8 cellular contexts compared by ENCODE assay signal in the genomic region with DNA sequence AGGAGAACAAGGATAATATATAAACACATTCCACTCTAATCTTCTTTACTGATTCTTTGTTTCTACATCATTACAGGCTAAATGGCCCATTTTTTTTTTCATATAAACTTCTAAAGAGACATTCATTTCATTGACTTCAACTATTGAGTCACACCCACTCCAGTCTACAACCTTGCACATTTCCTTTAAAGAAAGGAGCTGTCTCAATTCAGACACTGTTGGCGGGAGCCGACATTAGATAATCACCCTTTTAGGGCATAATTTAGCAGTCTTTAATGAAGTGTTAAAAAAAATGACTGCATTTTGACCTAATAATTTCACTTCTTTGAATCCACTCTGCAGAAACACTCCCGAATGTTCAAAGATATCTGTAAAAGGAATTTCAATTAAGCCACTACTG. TPM values are rescaled to one million over a fixed set of nuclear protein-coding genes. Genes with fewer than 3 reads are reported as not detected.
DNase-seq lines count a peak whose midpoint lies in the region; TF ChIP-seq lines count a peak whose summit lies in the region.

No MANE protein-coding gene starts in this region.

- peak overlapping the region; percentile 89 for H3K4me3 Mint-ChIP-seq in progenitor cell of endocrine pancreas (ENCODE audit: low read depth)
- no peak overlapping the region for H3K4me3 Mint-ChIP-seq in Calu3 (ENCODE audit: low read depth, unreplicated experiment)

- no peaks in the 10 kb centered on the region for H3K36me3 ChIP-seq in brain microvascular endothelial cell (replicated peaks)
- no peaks in the 10 kb centered on the region for H3K36me3 ChIP-seq in H7 (replicated peaks; ENCODE audit: control insufficient read depth, insufficient read depth, low read length)

- H3K9me3 Mint-ChIP-seq in progenitor cell of endocrine pancreas (ENCODE audit: low read depth) (peaks cover 14% of the 10 kb centered on the region), Calu3 (ENCODE audit: low read depth, unreplicated experiment) (peaks cover 5% of the 10 kb centered on the region)

- BruUV-seq in Calu3 (replicated peaks; lab: Mats Ljungman, UMichigan) = no TSS peak

- H3K4me1 Mint-ChIP-seq in progenitor cell of endocrine pancreas (ENCODE audit: low read depth) = peaks cover 26% of the 10 kb centered on the region
- no peaks in the 10 kb centered on the region for H3K4me1 Mint-ChIP-seq in Calu3 (ENCODE audit: low read depth, unreplicated experiment)

- intact Hi-C loops in Calu3 (cut with micrococcal nuclease; ENCODE audit: unreplicated experiment) = loop anchor here (1.0 to 10.0 kb wide), 2 partner anchors 80 to 151 kb away; no protein-coding TSS in a partner anchor

- H3K27me3 Mint-ChIP-seq in progenitor cell of endocrine pancreas = no peaks in the 10 kb centered on the region
- H3K27me3 Mint-ChIP-seq in Calu3 (ENCODE audit: unreplicated experiment) = no peaks in the 10 kb centered on the region

- peak overlapping the region; percentile 73 for H3K27ac Mint-ChIP-seq in progenitor cell of endocrine pancreas
- H3K27ac Mint-ChIP-seq in Calu3 (ENCODE audit: unreplicated experiment) = no peak overlapping the region

- H3K36me3 Mint-ChIP-seq in progenitor cell of endocrine pancreas (ENCODE audit: insufficient read depth) = peaks cover 7% of the 10 kb centered on the region
- H3K36me3 Mint-ChIP-seq in Calu3 (ENCODE audit: insufficient read depth, unreplicated experiment) = peaks cover 15% of the 10 kb centered on the region

- H3K4me3 ChIP-seq in brain microvascular endothelial cell (ENCODE audit: low read depth, low read length) (peak overlapping the region; percentile 67), H7 (ENCODE audit: insufficient read depth, low read depth, low read length) (no peak overlapping the region; the same call in 1 of the 2 replicates)

- DNase-seq in DMS 273 (lab: John Stamatoyannopoulos, UW; ENCODE audit: unreplicated experiment) (peak; percentile 49), DMS 273 treated with DMSO at 0.1 percent for 48 hours (lab: John Stamatoyannopoulos, UW) (no peak), NCI-H146 treated with DMSO at 0.1 percent for 48 hours (lab: John Stamatoyannopoulos, UW; ENCODE audit: unreplicated experiment) (peak; percentile 39), brain microvascular endothelial cell (no peak), progenitor cell of endocrine pancreas (ENCODE audit: low spot score, unreplicated experiment) (no peak), H7 (no peak), Calu3 (no peak)
- DNase-seq in stimulated activated CD4-positive, alpha-beta T cell treated with anti-CD3 and anti-CD28 coated beads, Interleukin-4, amount 100 ng/mL, for 24 hours = no peak

- no peak for TF ChIP-seq CTCF in brain microvascular endothelial cell (IDR thresholded peaks at IDR 0.05; ENCODE audit: low read depth, low read length, missing control alignments)
- no peak for TF ChIP-seq CTCF in progenitor cell of endocrine pancreas (IDR thresholded peaks at IDR 0.05; ENCODE audit: unreplicated experiment)
- TF ChIP-seq CTCF in Calu3 (IDR thresholded peaks at IDR 0.05; ENCODE audit: unreplicated experiment) = no peak

- H3K27me3 ChIP-seq in brain microvascular endothelial cell (replicated peaks) (no peaks in the 10 kb centered on the region), H7 (ENCODE audit: control insufficient read depth, insufficient read depth, low read length) (no peaks in the 10 kb centered on the region)

- CTCF ChIA-PET in Calu3 (lab: Charles Lee) = no interaction called here

- in situ Hi-C loops in brain microvascular endothelial cell (cut with HindIII; ENCODE audit: low pct_ligation_motif_present, low sequenced_read_pairs) = no loop called here

- H3K27ac ChIP-seq in brain microvascular endothelial cell = no peak overlapping the region

RNA-seq across cellular contexts. Expression of gene EPM2A, which starts 1.6 kb away (rescaled TPM):
- total RNA-seq in progenitor cell of endocrine pancreas = 14.7 and 15.6 TPM in 2 replicates
- total RNA-seq in H7 (2014; rRNA removed; shearing (Covaris generic)) = 3.7 and 5.8 TPM in 2 replicates
- total RNA-seq in Calu3 (2022) = 2.5 and 2.7 TPM in 2 replicates

Comparison
In these comparisons a context has a peak if more than half of its experiments do, and no peak if none do; other contexts are left out.
1. DNase-seq: peak in DMS 273 (single experiment) and NCI-H146 treated with DMSO at 0.1 percent for 48 hours (single experiment); none in DMS 273 treated with DMSO at 0.1 percent for 48 hours (single experiment), brain microvascular endothelial cell (single experiment), progenitor cell of endocrine pancreas (single experiment), stimulated activated CD4-positive, alpha-beta T cell treated with anti-CD3 and anti-CD28 coated beads, Interleukin-4, amount 100 ng/mL, for 24 hours (single experiment), H7 (single experiment) and Calu3 (single experiment).